8 cellular contexts compared by ENCODE assay signal in genomic region chr1:169794530-169795416, GRCh38. TPM values are rescaled to one million over a fixed set of nuclear protein-coding genes. Genes with fewer than 3 reads are reported as not detected.
DNase-seq lines count a peak whose midpoint lies in the region; ATAC-seq and TF ChIP-seq lines count a peak whose summit lies in the region.

Gene METTL18 (minus strand): TSS chr1:169794907. CDS start chr1:169793695, 1,212 bp downstream.

- no peaks in the 10 kb centered on the region for H3K9me3 ChIP-seq in thoracic aorta

- H3K4me1 ChIP-seq in thoracic aorta (ENCODE audit: control insufficient read depth in 1 of 2, low read depth in 2 of 2): peaks cover 9 to 19% of the 10 kb centered on the region in 2 donors

- H3K4me3 Mint-ChIP-seq in activated naive CD4-positive, alpha-beta T cell treated with anti-CD3 and anti-CD28 coated beads, Interleukin-2, amount 50 U/mL, for 24 hours: peak within 1 kb of the TSS; percentile 99

- H3K36me3 Mint-ChIP-seq in activated naive CD4-positive, alpha-beta T cell treated with anti-CD3 and anti-CD28 coated beads, Interleukin-2, amount 50 U/mL, for 24 hours: peaks cover 10% of the 10 kb centered on the region

- peaks cover 1% of the 10 kb centered on the region for H3K36me3 ChIP-seq in GM06990 (ENCODE audit: control insufficient read depth, insufficient read depth, low read length)
- no peaks in the 10 kb centered on the region for H3K36me3 ChIP-seq in thoracic aorta

- H3K4me1 Mint-ChIP-seq in activated naive CD4-positive, alpha-beta T cell treated with anti-CD3 and anti-CD28 coated beads, Interleukin-2, amount 50 U/mL, for 24 hours: peaks cover 53% of the 10 kb centered on the region

- DNase-seq in GM06990 (ENCODE audit: extremely low read depth, insufficient read length) (peak; percentile 94), NCI-H1092 (lab: John Stamatoyannopoulos, UW) (peak; percentile 96), glomerular visceral epithelial cell (ENCODE audit: extremely low spot score) (peak; percentile 94), omental fat pad (ENCODE audit: low spot score) (peak; percentile 63), thoracic aorta (ENCODE audit: low spot score) (peak; percentile 74)

- H3K27me3 ChIP-seq in GM06990 (replicated peaks; ENCODE audit: control insufficient read depth, insufficient read depth, low read length): no peaks in the 10 kb centered on the region
- H3K27me3 ChIP-seq in thoracic aorta (replicated peaks; ENCODE audit: insufficient read depth): no peaks in the 10 kb centered on the region

- peak within 1 kb of the TSS; percentile 99 for H3K27ac Mint-ChIP-seq in activated naive CD4-positive, alpha-beta T cell treated with anti-CD3 and anti-CD28 coated beads, Interleukin-2, amount 50 U/mL, for 24 hours

- H3K4me3 ChIP-seq in GM06990 (replicated peaks; ENCODE audit: low read depth, low read length): peak within 1 kb of the TSS; percentile 90
- H3K4me3 ChIP-seq in thoracic aorta: peak within 1 kb of the TSS; percentile 75

- no peaks in the 10 kb centered on the region for H3K27me3 Mint-ChIP-seq in activated naive CD4-positive, alpha-beta T cell treated with anti-CD3 and anti-CD28 coated beads, Interleukin-2, amount 50 U/mL, for 24 hours

- ATAC-seq in HG02588 (IDR thresholded peaks at IDR 0.05; ENCODE audit: unreplicated experiment) (peak; percentile 95), SK-N-SH treated with all-trans-retinoic acid at 6 μM for 48 hours (peak; percentile 99), omental fat pad (ENCODE audit: low FRiP score) (peak; percentile 99), thoracic aorta (ENCODE audit: insufficient number of reproducible peaks, low FRiP score, low read depth) (peak; percentile 87)

- TF ChIP-seq CTCF in GM06990 (IDR thresholded peaks at IDR 0.05; ENCODE audit: insufficient read depth, low read length, poor library complexity, severe bottlenecking): peak; percentile 48
- TF ChIP-seq CTCF in omental fat pad (IDR thresholded peaks at IDR 0.05): no peak
- TF ChIP-seq CTCF in thoracic aorta (IDR thresholded peaks at IDR 0.05): no peak

- no peaks in the 10 kb centered on the region for H3K9me3 Mint-ChIP-seq in activated naive CD4-positive, alpha-beta T cell treated with anti-CD3 and anti-CD28 coated beads, Interleukin-2, amount 50 U/mL, for 24 hours

- peak within 1 kb of the TSS; percentile 74 to 79 for H3K27ac ChIP-seq in thoracic aorta

TF ChIP-seq in SK-N-SH treated with all-trans-retinoic acid at 6 μM for 48 hours, 23 proteins besides CTCF, POLR2A, EP300 and RAD21:
- TF ChIP-seq CSRNP3 (CRISPR knock-in tag; IDR thresholded peaks at IDR 0.05) (no peak), TSHZ2 (CRISPR knock-in tag; IDR thresholded peaks at IDR 0.05) (no peak), ZC3H10 (CRISPR knock-in tag; IDR thresholded peaks at IDR 0.05) (peak; percentile 43; the same call in 1 of the 2 replicates), RARB (CRISPR knock-in tag; IDR thresholded peaks at IDR 0.05) (no peak), ISL1 (CRISPR knock-in tag; IDR thresholded peaks at IDR 0.05) (no peak), ARNTL (CRISPR knock-in tag; IDR thresholded peaks at IDR 0.05; ENCODE audit: borderline replicate concordance, low read depth) (no peak), OSR1 (CRISPR knock-in tag; IDR thresholded peaks at IDR 0.05) (no peak), BACH2 (CRISPR knock-in tag; IDR thresholded peaks at IDR 0.05; ENCODE audit: borderline replicate concordance) (0 out of 2 replicates have a peak, but pooled peaks have one; percentile 41), GLIS3 (CRISPR knock-in tag; IDR thresholded peaks at IDR 0.05) (no peak), ZFP30 (CRISPR knock-in tag; IDR thresholded peaks at IDR 0.05) (no peak), ESRRG (CRISPR knock-in tag; IDR thresholded peaks at IDR 0.05) (no peak), SNAI2 (CRISPR knock-in tag; IDR thresholded peaks at IDR 0.05) (no peak), TCF4 (CRISPR knock-in tag; IDR thresholded peaks at IDR 0.05; ENCODE audit: borderline replicate concordance) (no peak), ZNF565 (CRISPR knock-in tag; conservative IDR thresholded peaks at IDR 0.05; ENCODE audit: low read depth) (no peak), ZNF8 (CRISPR knock-in tag; IDR thresholded peaks at IDR 0.05) (no peak), TOX (CRISPR knock-in tag; IDR thresholded peaks at IDR 0.05; ENCODE audit: borderline replicate concordance) (no peak), ZNF70 (CRISPR knock-in tag; IDR thresholded peaks at IDR 0.05) (no peak)

RNA-seq across cellular contexts. Expression of gene METTL18, which starts in this region (rescaled TPM):
- total RNA-seq in omental fat pad (1 to 10 TPM; 1.9 to 7.1 (median 3.5) TPM), thoracic aorta (10 to 100 TPM in 1 of 2 donors, 1 to 10 TPM in 1; 6.8 to 13.0 TPM)

Comparison
In these comparisons a context has a peak if more than half of its experiments do, and no peak if none do; other contexts are left out.
1. Peak in every context shown above with its lines: DNase-seq, ATAC-seq, H3K4me3 ChIP-seq and H3K27ac ChIP-seq.